ENCODE assay signal across 9 cellular contexts in the genomic region with DNA sequence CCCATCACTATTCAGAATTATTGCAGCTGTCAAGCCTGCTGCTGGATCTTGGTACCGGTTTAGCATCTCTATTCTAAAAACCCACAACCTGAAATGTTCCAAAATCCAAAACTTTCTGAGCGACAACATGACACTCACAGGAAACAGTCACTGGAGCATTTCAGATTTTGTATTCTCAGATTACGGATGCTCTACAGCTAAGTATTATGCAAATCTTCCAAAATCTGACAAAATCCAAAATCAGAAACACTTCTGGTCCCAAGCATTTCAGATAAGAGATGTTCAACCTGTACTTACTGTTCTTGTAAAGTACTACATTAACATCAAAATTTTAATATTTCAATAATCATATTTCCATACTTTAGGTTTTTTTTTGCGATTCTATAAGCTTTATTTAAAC.
"Had no signal": no experiment of that assay in that cellular context is flagged by ENCODE, and none has a peak within 500 bp of the region (broad histone marks: within the 10 kb centered on the region; RNA-seq: fewer than 3 reads in every experiment).

No MANE protein-coding gene starts in this region.

- H3K27ac ChIP-seq: GM23248, HL-60 had no signal

- H2AFZ ChIP-seq: GM23248 had no signal

- H3K9me3 ChIP-seq: HAP-1 had no signal

- ATAC-seq: HCT116, HepG2 had no signal

- H3K4me3 ChIP-seq: GM23248, HAP-1 had no signal

- DNase-seq: GM23248, GOT3, H7, HFFc6, KG1 had no signal

- H3K4me1 ChIP-seq: HAP-1 had no signal

- H3K9ac ChIP-seq: GM23248 had no signal

- FAIRE-seq: HepG2 had no signal
